ENCODE assay signal across 18 cellular contexts in genomic region chr22:49281467-49282340, GRCh38.
"Had no signal": no experiment of that assay in that cellular context is flagged by ENCODE, and none has a peak within 500 bp of the region (broad histone marks: within the 10 kb centered on the region; RNA-seq: fewer than 3 reads in every experiment).

No MANE protein-coding gene starts in this region.

- H3K4me3 ChIP-seq: left lung, thoracic aorta had no signal

- H3K27ac ChIP-seq: left lung, neutrophil, parathyroid adenoma, thoracic aorta had no signal

- H2AFZ ChIP-seq: parathyroid adenoma had no signal

- H3K9me3 ChIP-seq: neutrophil, thoracic aorta had no signal

- H3K36me3 ChIP-seq: left lung, neutrophil, thoracic aorta had no signal

- FAIRE-seq: colon, keratinocyte had no signal

- H3K4me1 ChIP-seq: left lung, parathyroid adenoma had no signal

- H3K79me2 ChIP-seq: parathyroid adenoma had no signal

- H3K27me3 ChIP-seq: neutrophil had no signal

- H3K9ac ChIP-seq: parathyroid adenoma had no signal

- DNase-seq: activated CD4-positive, alpha-beta memory T cell treated with anti-CD3 and anti-CD28 coated beads for 36 hours; activated CD4-positive, alpha-beta T cell treated with anti-CD3 and anti-CD28 coated beads for 36 hours; activated CD8-positive, alpha-beta memory T cell treated with anti-CD3 and anti-CD28 coated beads, Interleukin-2, amount 10 ng/mL, durations not matched to agents 7 days and 5 days; activated naive CD4-positive, alpha-beta T cell treated with anti-CD3 and anti-CD28 coated beads for 36 hours; activated naive CD8-positive, alpha-beta T cell treated with anti-CD3 and anti-CD28 coated beads, Interleukin-2, amount 50 U/mL, for 24 hours; activated T-cell treated with anti-CD3 and anti-CD28 coated beads, Interleukin-2, amount 50 U/mL, for 1 hour; aorta; left lung; mesenchymal stem cell; naive thymus-derived CD8-positive, alpha-beta T cell; T-helper 9 cell had no signal

- ATAC-seq: activated CD4-positive, alpha-beta T cell treated with anti-CD3 and anti-CD28 coated beads for 36 hours; activated CD8-positive, alpha-beta memory T cell treated with anti-CD3 and anti-CD28 coated beads, Interleukin-2, amount 10 ng/mL, durations not matched to agents 7 days and 5 days; activated naive CD8-positive, alpha-beta T cell treated with anti-CD3 and anti-CD28 coated beads, Interleukin-2, amount 50 U/mL, for 24 hours; esophagus mucosa; left lung; naive thymus-derived CD8-positive, alpha-beta T cell; stimulated activated effector memory CD8-positive, alpha-beta T cell treated with anti-CD3 and anti-CD28 coated beads, Interleukin-12 subunit alpha, Interleukin-12 subunit beta, amount 100 ng/mL, for 72 hours had no signal
